In genomic region chr1:65469889-65470340, GRCh38 we compare ENCODE assay signal across 1 cellular context.
TF ChIP-seq lines count a peak whose summit lies in the region.

No MANE protein-coding gene starts in this region.

TF ChIP-seq in HEK293, 187 proteins besides CTCF, POLR2A, EP300 and RAD21 (continued from another document):
- TF ChIP-seq PRDM2 (tag by site-specific recombination; IDR thresholded peaks at IDR 0.05; ENCODE audit: borderline replicate concordance) (no peak), PRDM1 (tag by site-specific recombination; IDR thresholded peaks at IDR 0.05) (peak; percentile 63), ZNF140 (tag by site-specific recombination; IDR thresholded peaks at IDR 0.05) (no peak), KLF7 (tag by site-specific recombination; IDR thresholded peaks at IDR 0.05; ENCODE audit: borderline replicate concordance) (peak; percentile 41; the same call in 1 of the 2 replicates), REPIN1 (tag by site-specific recombination; IDR thresholded peaks at IDR 0.05; ENCODE audit: low read depth) (no peak), PATZ1 (tag by site-specific recombination; IDR thresholded peaks at IDR 0.05) (peak; percentile 94), GFI1B (tag by site-specific recombination; IDR thresholded peaks at IDR 0.05) (peak; percentile 85), ZBTB10 (tag by site-specific recombination; IDR thresholded peaks at IDR 0.05) (no peak), ZNF629 (tag by site-specific recombination; IDR thresholded peaks at IDR 0.05) (peak; percentile 90), PRDM6 (tag by site-specific recombination; IDR thresholded peaks at IDR 0.05) (peak; percentile 98), ZNF391 (tag by site-specific recombination; IDR thresholded peaks at IDR 0.05; ENCODE audit: borderline replicate concordance, low read depth) (peak; percentile 87), ELK4 (IDR thresholded peaks at IDR 0.05; ENCODE audit: borderline replicate concordance, low read depth, low read length) (no peak), ZNF416 (tag by site-specific recombination; IDR thresholded peaks at IDR 0.05) (no peak), ZNF2 (tag by site-specific recombination; IDR thresholded peaks at IDR 0.05) (no peak), ZNF610 (tag by site-specific recombination; IDR thresholded peaks at IDR 0.05; ENCODE audit: borderline replicate concordance) (0 out of 2 replicates have a peak, but pooled peaks have one; percentile 66), ZSCAN30 (tag by site-specific recombination; IDR thresholded peaks at IDR 0.05) (peak; percentile 60; the same call in 1 of the 2 replicates), SP7 (tag by site-specific recombination; IDR thresholded peaks at IDR 0.05) (peak; percentile 93), ZNF626 (tag by site-specific recombination; IDR thresholded peaks at IDR 0.05) (0 out of 2 replicates have a peak, but pooled peaks have one; percentile 31), ZNF768 (tag by site-specific recombination; IDR thresholded peaks at IDR 0.05) (no peak), ZBTB48 (tag by site-specific recombination; IDR thresholded peaks at IDR 0.05) (peak; percentile 73; the same call in 1 of the 2 replicates), ZNF148 (tag by site-specific recombination; IDR thresholded peaks at IDR 0.05; ENCODE audit: borderline replicate concordance) (no peak), SCRT1 (tag by site-specific recombination; IDR thresholded peaks at IDR 0.05; ENCODE audit: borderline replicate concordance) (no peak), ZNF561 (tag by site-specific recombination; IDR thresholded peaks at IDR 0.05; ENCODE audit: borderline replicate concordance) (peak; percentile 92), OVOL3 (tag by site-specific recombination; IDR thresholded peaks at IDR 0.05) (peak; percentile 90; the same call in 1 of the 2 replicates), ZSCAN23 (tag by site-specific recombination; IDR thresholded peaks at IDR 0.05) (0 out of 2 replicates have a peak, but pooled peaks have one; percentile 67), ZNF510 (tag by site-specific recombination; IDR thresholded peaks at IDR 0.05; ENCODE audit: insufficient replicate concordance) (no peak), ZFHX2 (tag by site-specific recombination; conservative IDR thresholded peaks at IDR 0.05) (peak; percentile 22; the same call in 1 of the 2 replicates), ZNF302 (tag by site-specific recombination; IDR thresholded peaks at IDR 0.05; ENCODE audit: low read depth) (no peak), ZNF549 (tag by site-specific recombination; IDR thresholded peaks at IDR 0.05) (0 out of 2 replicates have a peak, but pooled peaks have one; percentile 11), ZNF488 (tag by site-specific recombination; IDR thresholded peaks at IDR 0.05) (0 out of 2 replicates have a peak, but pooled peaks have one; percentile 30)
TF ChIP-seq in HEK293: peak in this region for 59.
